In the genomic region with DNA sequence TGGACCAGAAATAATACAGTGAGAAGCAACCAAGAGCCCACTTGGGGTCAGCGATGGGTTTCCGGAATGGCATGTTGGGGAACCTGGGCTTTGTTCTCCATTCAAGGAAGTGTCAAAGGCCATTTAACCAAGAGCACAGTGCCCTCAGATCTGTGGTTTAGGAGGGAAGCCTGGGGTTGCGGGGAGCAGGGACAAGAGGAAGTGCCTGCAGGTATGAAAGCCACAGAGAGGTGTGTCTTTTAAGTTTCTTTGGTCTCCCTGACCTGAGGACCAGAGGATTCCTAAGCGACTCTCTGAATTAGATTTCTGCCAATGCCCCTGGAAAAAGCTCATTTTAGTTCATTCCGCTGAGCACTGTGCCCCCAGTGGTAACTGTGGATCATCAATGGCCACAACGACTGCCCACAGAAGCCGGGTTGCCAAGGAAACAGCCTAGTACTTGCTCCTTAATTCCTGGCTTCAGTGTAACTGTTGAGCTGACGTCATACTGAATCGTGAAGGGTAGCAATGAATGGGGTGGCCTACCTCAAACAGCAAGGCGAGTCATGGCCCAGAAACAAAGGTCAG, we compare ENCODE assay signal across 12 cellular contexts.
DNase-seq lines count a peak whose midpoint lies in the region; ATAC-seq and TF ChIP-seq lines count a peak whose summit lies in the region.
"Had no signal": no experiment of that assay in that cellular context is flagged by ENCODE, and none has a peak within 500 bp of the region (broad histone marks: within the 10 kb centered on the region; RNA-seq: fewer than 3 reads in every experiment).

No MANE protein-coding gene starts in this region.

- TF ChIP-seq CTCF in BE2C (IDR thresholded peaks at IDR 0.05; ENCODE audit: low read depth, low read length), result peak; percentile 17; the same call in 1 of the 2 replicates
- TF ChIP-seq CTCF in IMR-90 (conservative IDR thresholded peaks at IDR 0.05; ENCODE audit: low read depth, low read length), result no peak; the same call in 1 of the 2 replicates
- no peak for TF ChIP-seq CTCF in osteocyte (IDR thresholded peaks at IDR 0.05)

- no peak for TF ChIP-seq RAD21 in IMR-90 (IDR thresholded peaks at IDR 0.05; ENCODE audit: low read length)

- no peak overlapping the region for H4K8ac ChIP-seq in IMR-90 (ENCODE audit: low read depth in 2 of 2, low read length in 2 of 2)

- no peak overlapping the region for H3K56ac ChIP-seq in IMR-90 (ENCODE audit: extremely low read depth, insufficient read depth, low read length)

- H2BK120ac ChIP-seq in IMR-90 (ENCODE audit: low read depth, low read length), result no peak overlapping the region

- WGBS in IMR-90 (ENCODE audit: extremely low coverage in 2 of 2, insufficient read length in 1 of 2), 2 experiments, result 71% methylated on average over 3 of the region's 10 CpGs; no CpG with 5 or more reads in 1 of the 2 experiments

- H4K5ac ChIP-seq in IMR-90 (ENCODE audit: low read depth, low read length), result no peak overlapping the region

- no peak overlapping the region for H3K23ac ChIP-seq in IMR-90 (ENCODE audit: low read depth, low read length)

- H3K79me1 ChIP-seq in IMR-90 (ENCODE audit: low read depth in 1 of 2, low read length in 2 of 2), result no peaks in the 10 kb centered on the region

- no peak overlapping the region for H3K9ac ChIP-seq in IMR-90 (ENCODE audit: low read depth, low read length)

- no peak for DNase-seq in BE2C
- DNase-seq in IMR-90, result peak; percentile 76
- DNase-seq in left kidney (ENCODE audit: low read depth, low spot score), result peak; percentile 62
- DNase-seq in osteocyte (ENCODE audit: extremely low spot score, unreplicated experiment), result no peak
- DNase-seq: CD8-positive, alpha-beta memory T cell; HCEC 1CT; naive thymus-derived CD8-positive, alpha-beta T cell had no signal

- no peak overlapping the region for H3K27ac ChIP-seq in IMR-90 (ENCODE audit: insufficient read depth, low read length)
- H3K27ac ChIP-seq: tibial nerve had no signal

- dilution Hi-C loops in IMR-90 (cut with HindIII; ENCODE audit: low sequenced_read_pairs, unreplicated experiment), result no loop called here

- H3K4me2 ChIP-seq in IMR-90 (ENCODE audit: low read depth, low read length), result no peak overlapping the region

- H2BK5ac ChIP-seq in IMR-90 (ENCODE audit: low read depth, low read length, poor library complexity, severe bottlenecking), result no peak overlapping the region

- H3K9me3 Mint-ChIP-seq in activated T-helper 17 cell treated with anti-CD3 and anti-CD28 coated beads, Interleukin-2, amount 50 U/mL, for 72 hours, result peaks cover 9% of the 10 kb centered on the region
- H3K9me3 Mint-ChIP-seq in osteocyte (ENCODE audit: unreplicated experiment), result peaks cover 17% of the 10 kb centered on the region

- H3K4me3 ChIP-seq in BE2C (ENCODE audit: low read depth, low read length) (no peak overlapping the region), IMR-90 (ENCODE audit: insufficient read depth, low read depth, low read length) (no peak overlapping the region)
- H3K4me3 ChIP-seq: tibial nerve had no signal

- ATAC-seq in IMR-90 (ENCODE audit: low read depth), result peak; percentile 21; the same call in 1 of the 2 replicates
- peak; percentile 52 for ATAC-seq in activated T-helper 17 cell treated with anti-CD3 and anti-CD28 coated beads, Interleukin-2, amount 50 U/mL, for 72 hours (replicated peaks)
- no peak for ATAC-seq in GM19455 (IDR thresholded peaks at IDR 0.05; ENCODE audit: unreplicated experiment)
- ATAC-seq in GM19467 (IDR thresholded peaks at IDR 0.05; ENCODE audit: unreplicated experiment), result no peak
- ATAC-seq in GM21717 (IDR thresholded peaks at IDR 0.05; ENCODE audit: unreplicated experiment), result no peak
- ATAC-seq: naive thymus-derived CD8-positive, alpha-beta T cell had no signal

- no peak overlapping the region for H2BK20ac ChIP-seq in IMR-90 (ENCODE audit: low read depth, low read length)

- H2AK5ac ChIP-seq in IMR-90 (ENCODE audit: low read depth, low read length), result no peak overlapping the region

- BruUV-seq in IMR-90 (replicated peaks; lab: Mats Ljungman, UMichigan), result no TSS peak

- POLR2A ChIA-PET in IMR-90 (lab: Charles Lee; ENCODE audit: unreplicated experiment), result no interaction called here

- H3K36me3 Mint-ChIP-seq in activated T-helper 17 cell treated with anti-CD3 and anti-CD28 coated beads, Interleukin-2, amount 50 U/mL, for 72 hours (ENCODE audit: low read depth), result no peaks in the 10 kb centered on the region
- H3K36me3 Mint-ChIP-seq in osteocyte (ENCODE audit: unreplicated experiment), result no peaks in the 10 kb centered on the region

- H3K4me1 ChIP-seq in BE2C (no peaks in the 10 kb centered on the region), IMR-90 (ENCODE audit: control insufficient read depth, insufficient read depth, low read length) (no peaks in the 10 kb centered on the region)
- H3K4me1 ChIP-seq: tibial nerve had no signal

- H3K4me1 Mint-ChIP-seq in activated T-helper 17 cell treated with anti-CD3 and anti-CD28 coated beads, Interleukin-2, amount 50 U/mL, for 72 hours, result peaks cover 4% of the 10 kb centered on the region
- H3K4me1 Mint-ChIP-seq in osteocyte (ENCODE audit: unreplicated experiment), result no peaks in the 10 kb centered on the region

- no peaks in the 10 kb centered on the region for H3K27me3 ChIP-seq in BE2C
- no peaks in the 10 kb centered on the region for H3K27me3 ChIP-seq in IMR-90 (ENCODE audit: control insufficient read depth, insufficient read depth, low read length)
- H3K27me3 ChIP-seq: tibial nerve had no signal

- H4K20me1 ChIP-seq in IMR-90 (ENCODE audit: insufficient read depth, low read length), result no peaks in the 10 kb centered on the region

- CTCF ChIA-PET in IMR-90 (lab: Yijun Ruan, JAX), result interaction anchor here (1.8 kb wide), 1 partner anchor 193 kb away, joined by 3 read pairs; no protein-coding TSS in a partner anchor

- intact Hi-C loops in IMR-90 (cut with micrococcal nuclease), result loop anchor here (10.0 kb wide), 1 partner anchor 294 kb away; no protein-coding TSS in a partner anchor

- no peaks in the 10 kb centered on the region for H3K9me3 ChIP-seq in BE2C
- H3K9me3 ChIP-seq in IMR-90 (ENCODE audit: control insufficient read depth, insufficient read depth, low read length), result peaks cover 4% of the 10 kb centered on the region; the same call in 1 of the 2 replicates

- no peak overlapping the region for H3K14ac ChIP-seq in IMR-90 (replicated peaks; ENCODE audit: low read depth, low read length)

- in situ Hi-C loops in IMR-90 (cut with MboI; ENCODE audit: low sequenced_read_pairs), result no loop called here

- H3K27ac Mint-ChIP-seq in activated T-helper 17 cell treated with anti-CD3 and anti-CD28 coated beads, Interleukin-2, amount 50 U/mL, for 72 hours, result no peak overlapping the region
- H3K27ac Mint-ChIP-seq in osteocyte (ENCODE audit: unreplicated experiment), result no peak overlapping the region

- H3K4me3 Mint-ChIP-seq in activated T-helper 17 cell treated with anti-CD3 and anti-CD28 coated beads, Interleukin-2, amount 50 U/mL, for 72 hours, result no peak overlapping the region
- H3K4me3 Mint-ChIP-seq in osteocyte (ENCODE audit: unreplicated experiment), result no peak overlapping the region

- H3K36me3 ChIP-seq in BE2C (no peaks in the 10 kb centered on the region), IMR-90 (ENCODE audit: control insufficient read depth, insufficient read depth, low read length) (no peaks in the 10 kb centered on the region)
- H3K36me3 ChIP-seq: tibial nerve had no signal

- no peak overlapping the region for H3K18ac ChIP-seq in IMR-90 (ENCODE audit: low read depth, low read length)

- H3K4ac ChIP-seq in IMR-90 (ENCODE audit: low read depth, low read length), result no peak overlapping the region

- peak overlapping the region; percentile 64 for H2AFZ ChIP-seq in IMR-90 (replicated peaks; ENCODE audit: low read length, poor library complexity)

- no peak for TF ChIP-seq POLR2A in IMR-90 (IDR thresholded peaks at IDR 0.05; ENCODE audit: low read depth, low read length)

- peaks cover 10% of the 10 kb centered on the region for H3K27me3 Mint-ChIP-seq in activated T-helper 17 cell treated with anti-CD3 and anti-CD28 coated beads, Interleukin-2, amount 50 U/mL, for 72 hours
- H3K27me3 Mint-ChIP-seq in osteocyte (ENCODE audit: unreplicated experiment), result no peaks in the 10 kb centered on the region

- no peak overlapping the region for H2BK15ac ChIP-seq in IMR-90 (ENCODE audit: low read depth, low read length)

- H4K91ac ChIP-seq in IMR-90 (ENCODE audit: insufficient read depth, low read depth, low read length), result peak overlapping the region; percentile 29; the same call in 1 of the 2 replicates

- H2AK9ac ChIP-seq in IMR-90 (replicated peaks; ENCODE audit: low read depth, low read length, poor library complexity), result no peak overlapping the region

- no peaks in the 10 kb centered on the region for H3K9me1 ChIP-seq in IMR-90 (ENCODE audit: insufficient read depth, low read length)

TF ChIP-seq in IMR-90, 13 proteins besides CTCF, POLR2A, EP300 and RAD21:
- TF ChIP-seq FOS (IDR thresholded peaks at IDR 0.05; ENCODE audit: low read depth, low read length) (no peak), MXI1 (IDR thresholded peaks at IDR 0.05; ENCODE audit: borderline replicate concordance, low read depth, low read length) (no peak)

Comparison
In these comparisons a context has a peak if more than half of its experiments do, and no peak if none do; other contexts are left out.
1. DNase-seq: peak in IMR-90 (single experiment) and left kidney (single experiment); none in BE2C (single experiment) and osteocyte (single experiment).
2. ATAC-seq: peak in IMR-90 (single experiment) and activated T-helper 17 cell treated with anti-CD3 and anti-CD28 coated beads, Interleukin-2, amount 50 U/mL, for 72 hours (single experiment); none in GM19455 (single experiment), GM19467 (single experiment) and GM21717 (single experiment).